ENCODE assay signal across 33 cellular contexts in genomic region chr2:216904974-216905373, GRCh38. TPM values are rescaled to one million over a fixed set of nuclear protein-coding genes. Genes with fewer than 3 reads are reported as not detected.
"Had no signal": no experiment of that assay in that cellular context is flagged by ENCODE, and none has a peak within 500 bp of the region (broad histone marks: within the 10 kb centered on the region; RNA-seq: fewer than 3 reads in every experiment).

No MANE protein-coding gene starts in this region.

- H3K4me3 ChIP-seq: coronary artery, esophagus muscularis mucosa, heart right ventricle, left ventricle myocardium inferior, lower lobe of right lung, neural progenitor cell, prostate gland, right atrium auricular region, skin epidermis, spleen, testis, tibial artery had no signal

- H3K4me1 ChIP-seq: left ventricle myocardium inferior, lower lobe of right lung, prostate gland, right atrium auricular region, spleen, testis, tibial artery had no signal

- H3K36me3 ChIP-seq: esophagus muscularis mucosa, heart right ventricle, left ventricle myocardium inferior, lower lobe of right lung, neural progenitor cell, prostate gland, right atrium auricular region, spleen, tibial artery had no signal

- H3K9me3 ChIP-seq: prostate gland, testis had no signal

- H3K4me2 ChIP-seq: neural progenitor cell had no signal

- H3K27ac Mint-ChIP-seq: naive B cell; neural progenitor cell; stimulated activated memory B cell treated with anti-CD40 and anti-IgM and Interleukin-4, amounts not matched to agents 10 μg/mL and 1 μg/mL and 100 μg/mL, for 72 hours; type B pancreatic cell had no signal

- H3K4me1 Mint-ChIP-seq: naive B cell; stimulated activated memory B cell treated with anti-CD40 and anti-IgM and Interleukin-4, amounts not matched to agents 10 μg/mL and 1 μg/mL and 100 μg/mL, for 72 hours had no signal

- H3K36me3 Mint-ChIP-seq: stimulated activated memory B cell treated with anti-CD40 and anti-IgM and Interleukin-4, amounts not matched to agents 10 μg/mL and 1 μg/mL and 100 μg/mL, for 72 hours; type B pancreatic cell had no signal

- H3K27me3 ChIP-seq: esophagus muscularis mucosa, heart right ventricle, neural progenitor cell, right atrium auricular region, spleen, testis, tibial artery had no signal

- H3K27me3 Mint-ChIP-seq: stimulated activated memory B cell treated with anti-CD40 and anti-IgM and Interleukin-4, amounts not matched to agents 10 μg/mL and 1 μg/mL and 100 μg/mL, for 72 hours; type B pancreatic cell had no signal

- H3K9ac ChIP-seq: neural progenitor cell had no signal

- H3K27ac ChIP-seq: coronary artery, esophagus muscularis mucosa, heart right ventricle, left ventricle myocardium inferior, lower lobe of right lung, neural progenitor cell, prostate gland, right atrium auricular region, skin epidermis, spleen, testis, tibial artery had no signal

- DNase-seq: dermis blood vessel endothelial cell; effector memory CD4-positive, alpha-beta T cell; foreskin melanocyte; glutamatergic neuron; heart right ventricle; hippocampal formation; kidney glomerular epithelial cell; left colon; left ventricle myocardium inferior; lower lobe of right lung; naive B cell; spleen; stimulated activated CD4-positive, alpha-beta T cell treated with anti-CD3 and anti-CD28 coated beads, Interleukin-4, amount 100 ng/mL, for 4 hours; stimulated activated naive CD8-positive, alpha-beta T cell treated with anti-CD3 and anti-CD28 coated beads, Interleukin-15, Interleukin-2, amounts not matched to agents 100 U/mL and 50 U/mL, for 24 hours; substantia nigra; testis; tibial artery had no signal

- H2AFZ ChIP-seq: neural progenitor cell had no signal

- H3K4me3 Mint-ChIP-seq: natural killer cell treated with Interleukin-12 subunit alpha and Interleukin-12 subunit beta and Interleukin-15 and Interleukin-18, amount 100 ng/mL, for 72 hours; neural progenitor cell; stimulated activated memory B cell treated with anti-CD40 and anti-IgM and Interleukin-4, amounts not matched to agents 10 μg/mL and 1 μg/mL and 100 μg/mL, for 72 hours; type B pancreatic cell had no signal

RNA-seq across cellular contexts. Expression of gene TNP1, which starts 45.1 kb away (rescaled TPM):
- total RNA-seq: dermis blood vessel endothelial cell; endothelial cell of umbilical vein; epithelial cell of proximal tubule; esophagus muscularis mucosa; fibroblast of lung; heart right ventricle; left colon; left ventricle myocardium inferior; lower lobe of right lung; mesenteric fat pad; natural killer cell treated with Interleukin-12 subunit alpha and Interleukin-12 subunit beta and Interleukin-15 and Interleukin-18, amount 100 ng/mL, for 72 hours; osteoblast; right atrium auricular region; sciatic nerve; spleen; urinary bladder had no signal
